ENCODE assay signal across 1 cellular context in genomic region chr16:20807822-20808207, GRCh38.
TF ChIP-seq lines count a peak whose summit lies in the region.

No MANE protein-coding gene starts in this region.

TF ChIP-seq in SK-N-SH, 30 proteins besides CTCF, POLR2A, EP300 and RAD21 (continued from another document):
- TF ChIP-seq, protein P1, sequence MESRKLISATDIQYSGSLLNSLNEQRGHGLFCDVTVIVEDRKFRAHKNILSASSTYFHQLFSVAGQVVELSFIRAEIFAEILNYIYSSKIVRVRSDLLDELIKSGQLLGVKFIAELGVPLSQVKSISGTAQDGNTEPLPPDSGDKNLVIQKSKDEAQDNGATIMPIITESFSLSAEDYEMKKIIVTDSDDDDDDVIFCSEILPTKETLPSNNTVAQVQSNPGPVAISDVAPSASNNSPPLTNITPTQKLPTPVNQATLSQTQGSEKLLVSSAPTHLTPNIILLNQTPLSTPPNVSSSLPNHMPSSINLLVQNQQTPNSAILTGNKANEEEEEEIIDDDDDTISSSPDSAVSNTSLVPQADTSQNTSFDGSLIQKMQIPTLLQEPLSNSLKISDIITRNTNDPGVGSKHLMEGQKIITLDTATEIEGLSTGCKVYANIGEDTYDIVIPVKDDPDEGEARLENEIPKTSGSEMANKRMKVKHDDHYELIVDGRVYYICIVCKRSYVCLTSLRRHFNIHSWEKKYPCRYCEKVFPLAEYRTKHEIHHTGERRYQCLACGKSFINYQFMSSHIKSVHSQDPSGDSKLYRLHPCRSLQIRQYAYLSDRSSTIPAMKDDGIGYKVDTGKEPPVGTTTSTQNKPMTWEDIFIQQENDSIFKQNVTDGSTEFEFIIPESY (IDR thresholded peaks at IDR 0.05; ENCODE audit: borderline replicate concordance, low read depth), result no peak
- TF ChIP-seq, protein P2, sequence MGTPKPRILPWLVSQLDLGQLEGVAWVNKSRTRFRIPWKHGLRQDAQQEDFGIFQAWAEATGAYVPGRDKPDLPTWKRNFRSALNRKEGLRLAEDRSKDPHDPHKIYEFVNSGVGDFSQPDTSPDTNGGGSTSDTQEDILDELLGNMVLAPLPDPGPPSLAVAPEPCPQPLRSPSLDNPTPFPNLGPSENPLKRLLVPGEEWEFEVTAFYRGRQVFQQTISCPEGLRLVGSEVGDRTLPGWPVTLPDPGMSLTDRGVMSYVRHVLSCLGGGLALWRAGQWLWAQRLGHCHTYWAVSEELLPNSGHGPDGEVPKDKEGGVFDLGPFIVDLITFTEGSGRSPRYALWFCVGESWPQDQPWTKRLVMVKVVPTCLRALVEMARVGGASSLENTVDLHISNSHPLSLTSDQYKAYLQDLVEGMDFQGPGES (IDR thresholded peaks at IDR 0.05; ENCODE audit: low read depth, low read length), result no peak
TF ChIP-seq in SK-N-SH: peak in this region for 0.
